Comparison of ENCODE assay signal across 8 cellular contexts in the genomic region with DNA sequence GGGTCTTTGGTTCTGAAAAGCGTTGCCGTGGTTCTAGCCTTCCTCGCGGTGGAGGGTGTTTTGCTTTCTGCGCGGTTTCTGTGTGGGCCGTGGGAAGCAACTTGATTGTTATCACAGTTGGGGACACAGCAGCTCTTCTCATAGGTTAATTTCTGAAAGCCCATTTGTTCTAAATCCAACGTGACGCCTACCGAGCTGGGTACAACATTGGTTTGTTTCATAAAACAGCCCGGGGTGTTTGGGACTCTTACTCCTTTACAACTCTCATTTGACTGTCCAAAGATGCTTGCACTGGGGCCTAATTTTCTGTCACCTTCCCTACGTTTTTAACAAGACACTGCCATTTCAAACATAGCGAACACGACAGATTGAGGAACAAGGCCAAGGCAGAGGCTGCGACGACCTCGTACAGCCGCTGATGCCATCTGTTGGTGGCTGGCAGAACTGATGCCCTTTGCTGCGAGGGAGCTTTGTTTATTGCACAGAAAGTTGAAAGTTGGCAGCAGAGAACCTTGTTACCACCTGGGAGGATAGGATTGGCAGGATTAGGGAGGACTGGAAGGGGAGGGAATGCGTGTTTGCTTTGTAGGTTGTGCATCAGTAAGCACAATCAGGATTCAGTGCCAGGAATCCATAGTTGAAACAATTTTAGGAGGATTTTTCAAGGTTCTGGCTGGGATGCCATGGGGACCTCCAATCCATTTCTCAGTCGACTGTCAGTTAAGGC.
DNase-seq lines count a peak whose midpoint lies in the region; ATAC-seq, FAIRE-seq and TF ChIP-seq lines count a peak whose summit lies in the region.

No MANE protein-coding gene starts in this region.

- H3K36me3 ChIP-seq in HUES64 (ENCODE audit: insufficient read depth, low read length) (no peaks in the 10 kb centered on the region), endothelial cell of umbilical vein (ENCODE audit: control insufficient read depth in 2 of 2, extremely low read depth in 1 of 2, insufficient read depth in 2 of 2, low read length in 2 of 2) (no peaks in the 10 kb centered on the region), mucosa of descending colon (ENCODE audit: low read depth) (no peaks in the 10 kb centered on the region)

- intact Hi-C loops in endothelial cell of umbilical vein (cut with micrococcal nuclease), result loop anchor here (1.0 to 5.0 kb wide), 7 partner anchors 35 to 214 kb away; no protein-coding TSS in a partner anchor
- intact Hi-C loops in mucosa of descending colon (cut with DNase I, micrococcal nuclease), result loop anchor here in 1 of 2 donors (5.0 kb wide), 1 partner anchor 98 kb away; a partner anchor contains a TSS

- TF ChIP-seq CTCF in GM12864 (IDR thresholded peaks at IDR 0.05; ENCODE audit: low read depth, low read length, missing control alignments) (peak; percentile 96), endothelial cell of umbilical vein (IDR thresholded peaks at IDR 0.05; ENCODE audit: extremely low read depth in 1 of 2, insufficient read depth in 1 of 2, low read depth in 1 of 2, low read length in 2 of 2) (peak; percentile 96), mucosa of descending colon (IDR thresholded peaks at IDR 0.05) (peak; percentile 89)

- FAIRE-seq in endothelial cell of umbilical vein (lab: Jason Lieb, UNC), result peak; percentile 89

- no TSS peak for BruUV-seq in endothelial cell of umbilical vein (replicated peaks; lab: Mats Ljungman, UMichigan)

- H3K27me3 ChIP-seq in HUES64 (ENCODE audit: insufficient read depth, low read length) (no peaks in the 10 kb centered on the region), endothelial cell of umbilical vein (ENCODE audit: control insufficient read depth in 2 of 2, insufficient read depth in 2 of 2, low read length in 2 of 2) (peaks cover 0 to 2% of the 10 kb centered on the region in 2 experiments)

- WGBS in HUES64, result 55% methylated on average over 21 of the region's 21 CpGs

- H4K20me1 ChIP-seq in endothelial cell of umbilical vein (replicated peaks; ENCODE audit: control insufficient read depth, extremely low read depth, insufficient read depth, low read length), result no peaks in the 10 kb centered on the region

- peaks cover 44% of the 10 kb centered on the region for H3K4me1 ChIP-seq in HUES64 (ENCODE audit: insufficient read depth, low read length)
- H3K4me1 ChIP-seq in endothelial cell of umbilical vein (ENCODE audit: control insufficient read depth, extremely low read depth, insufficient read depth, low read length), result peaks cover 6% of the 10 kb centered on the region
- peaks cover 6% of the 10 kb centered on the region for H3K4me1 ChIP-seq in mucosa of descending colon (ENCODE audit: low read depth)

- H3K9me1 ChIP-seq in endothelial cell of umbilical vein (replicated peaks; ENCODE audit: control insufficient read depth, extremely low read depth, insufficient read depth, low read length), result no peaks in the 10 kb centered on the region

- H3K9ac ChIP-seq in HUES64 (ENCODE audit: low read depth, low read length), result no peak overlapping the region
- no peak overlapping the region for H3K9ac ChIP-seq in endothelial cell of umbilical vein (replicated peaks; ENCODE audit: extremely low read depth, insufficient read depth, low read length)

- no peak overlapping the region for H3K4me2 ChIP-seq in endothelial cell of umbilical vein (ENCODE audit: insufficient read depth, low read length)

- peaks cover 5% of the 10 kb centered on the region; the same call in 1 of the 2 replicates for H3K9me3 ChIP-seq in HUES64 (ENCODE audit: insufficient read depth, low read depth, low read length)
- H3K9me3 ChIP-seq in endothelial cell of umbilical vein (replicated peaks; ENCODE audit: control insufficient read depth, insufficient read depth, low read length), result no peaks in the 10 kb centered on the region
- H3K9me3 ChIP-seq in mucosa of descending colon, result no peaks in the 10 kb centered on the region

- POLR2A ChIA-PET in endothelial cell of umbilical vein (lab: Charles Lee), result interaction anchor here (0.7 kb wide), 1 partner anchor 51 kb away, joined by 3 read pairs; no protein-coding TSS in a partner anchor

- dilution Hi-C loops in endothelial cell of umbilical vein (cut with MboI; ENCODE audit: extremely low pct_ligation_motif_present, low sequenced_read_pairs), result no loop called here

- no peaks in the 10 kb centered on the region for H3K79me2 ChIP-seq in endothelial cell of umbilical vein (ENCODE audit: control insufficient read depth, insufficient read depth, low read length)

- H3K27ac ChIP-seq in HUES64 (ENCODE audit: low read depth, low read length) (peak overlapping the region; percentile 9; the same call in 1 of the 2 replicates), endothelial cell of umbilical vein (ENCODE audit: insufficient read depth, low read depth, low read length) (no peak overlapping the region)

- peak; percentile 55 for DNase-seq in GM12864 (ENCODE audit: low read depth)
- peak; percentile 83 for DNase-seq in NOMO-1 treated with DMSO at 0.1 percent for 48 hours (lab: John Stamatoyannopoulos, UW; ENCODE audit: unreplicated experiment)
- peak; percentile 64 for DNase-seq in activated CD8-positive, alpha-beta memory T cell treated with anti-CD3 and anti-CD28 coated beads, Interleukin-2, amount 50 U/mL, for 24 hours (ENCODE audit: extremely low read depth)
- peak; percentile 81 for DNase-seq in endothelial cell of umbilical vein (ENCODE audit: low read depth, low spot score)
- peak; percentile 84 to 92 (median 89) for DNase-seq in mucosa of descending colon
- peak; percentile 75 for DNase-seq in stimulated activated CD8-positive, alpha-beta memory T cell treated with anti-CD3 and anti-CD28 coated beads, Interleukin-4, amount 100 ng/mL, for 24 hours (ENCODE audit: low read depth)

- CTCF ChIA-PET in endothelial cell of umbilical vein (lab: Charles Lee), result interaction anchor here (0.6 to 8.7 kb wide), 71 partner anchors 8 to 380 kb away, joined by 3 to 295 read pairs (median 4); a partner anchor contains a TSS

- TF ChIP-seq POLR2A in endothelial cell of umbilical vein (IDR thresholded peaks at IDR 0.05; ENCODE audit: low read depth, low read length), result no peak

- no peak overlapping the region for H2AFZ ChIP-seq in endothelial cell of umbilical vein (ENCODE audit: low read depth, low read length)

- H3K4me3 ChIP-seq in GM12864 (ENCODE audit: low read depth, low read length), result no peak overlapping the region
- no peak overlapping the region for H3K4me3 ChIP-seq in HUES64 (ENCODE audit: low read length)
- no peak overlapping the region for H3K4me3 ChIP-seq in endothelial cell of umbilical vein (replicated peaks in 1 of 3; ENCODE audit: insufficient read depth in 1 of 3, low read depth in 1 of 3, low read length in 3 of 3)
- H3K4me3 ChIP-seq in mucosa of descending colon, result no peak overlapping the region

- ATAC-seq in mucosa of descending colon (peak; percentile 96), HG03460 (IDR thresholded peaks at IDR 0.05; ENCODE audit: unreplicated experiment) (no peak)

TF ChIP-seq in endothelial cell of umbilical vein, 7 proteins besides CTCF, POLR2A, EP300 and RAD21:
- TF ChIP-seq FOS (IDR thresholded peaks at IDR 0.05; ENCODE audit: borderline replicate concordance, insufficient read depth, low read length) (no peak), EZH2 (IDR thresholded peaks at IDR 0.05; ENCODE audit: borderline replicate concordance, low read depth, low read length, severe bottlenecking) (no peak), POLR2AphosphoS5 (IDR thresholded peaks at IDR 0.05; ENCODE audit: insufficient read depth, low read depth, low read length) (no peak), JUN (IDR thresholded peaks at IDR 0.05; ENCODE audit: borderline replicate concordance, insufficient read depth, insufficient read length, low read depth) (no peak), MYC (IDR thresholded peaks at IDR 0.05; ENCODE audit: low read depth, low read length) (no peak), GATA2 (IDR thresholded peaks at IDR 0.05; ENCODE audit: insufficient read depth, insufficient read length, low read depth, low read length) (no peak)
- TF ChIP-seq, protein P1, sequence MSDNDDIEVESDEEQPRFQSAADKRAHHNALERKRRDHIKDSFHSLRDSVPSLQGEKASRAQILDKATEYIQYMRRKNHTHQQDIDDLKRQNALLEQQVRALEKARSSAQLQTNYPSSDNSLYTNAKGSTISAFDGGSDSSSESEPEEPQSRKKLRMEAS (IDR thresholded peaks at IDR 0.05; ENCODE audit: insufficient read depth, insufficient read length), result no peak
TF ChIP-seq in endothelial cell of umbilical vein: peak in this region for 0.
